Comparison of ENCODE assay signal across 19 cellular contexts in genomic region chr12:42420385-42420784, GRCh38.
"Had no signal": no experiment of that assay in that cellular context is flagged by ENCODE, and none has a peak within 500 bp of the region (broad histone marks: within the 10 kb centered on the region; RNA-seq: fewer than 3 reads in every experiment).

No MANE protein-coding gene starts in this region.

- H3K4me3 ChIP-seq: esophagus muscularis mucosa, gastrocnemius medialis, heart right ventricle, mucosa of descending colon, sigmoid colon, skin epidermis, thoracic aorta, transverse colon had no signal

- H3K9me3 Mint-ChIP-seq: natural killer cell; neural crest cell; stimulated activated naive B cell treated with anti-CD40 and anti-IgM and Interleukin-4, amounts not matched to agents 10 μg/mL and 1 μg/mL and 100 μg/mL, for 72 hours; stimulated activated naive CD8-positive, alpha-beta T cell treated with anti-CD3 and anti-CD28 coated beads, Interleukin-15, amount 100 ng/mL, for 72 hours had no signal

- H3K4me3 Mint-ChIP-seq: natural killer cell; neural crest cell; stimulated activated naive B cell treated with anti-CD40 and anti-IgM and Interleukin-4, amounts not matched to agents 10 μg/mL and 1 μg/mL and 100 μg/mL, for 72 hours; stimulated activated naive CD8-positive, alpha-beta T cell treated with anti-CD3 and anti-CD28 coated beads, Interleukin-15, amount 100 ng/mL, for 72 hours had no signal

- H3K36me3 ChIP-seq: esophagus muscularis mucosa, gastrocnemius medialis, heart right ventricle, sigmoid colon, thoracic aorta, transverse colon had no signal

- H3K9me3 ChIP-seq: esophagus muscularis mucosa, gastrocnemius medialis, heart right ventricle, mucosa of descending colon, sigmoid colon, thoracic aorta, transverse colon had no signal

- H3K27ac ChIP-seq: esophagus muscularis mucosa, gastrocnemius medialis, sigmoid colon, skin epidermis, transverse colon had no signal

- H3K27me3 ChIP-seq: esophagus muscularis mucosa, gastrocnemius medialis, heart right ventricle, sigmoid colon, transverse colon had no signal

- H3K4me1 Mint-ChIP-seq: neural crest cell; stimulated activated naive CD8-positive, alpha-beta T cell treated with anti-CD3 and anti-CD28 coated beads, Interleukin-15, amount 100 ng/mL, for 72 hours had no signal

- ATAC-seq: gastrocnemius medialis; heart right ventricle; left lobe of liver; mucosa of descending colon; natural killer cell; stimulated activated naive B cell treated with anti-CD40 and anti-IgM and Interleukin-4, amounts not matched to agents 10 μg/mL and 1 μg/mL and 100 μg/mL, for 72 hours; stimulated activated naive CD8-positive, alpha-beta T cell treated with anti-CD3 and anti-CD28 coated beads, Interleukin-15, amount 100 ng/mL, for 72 hours had no signal

- H3K27me3 Mint-ChIP-seq: stimulated activated naive B cell treated with anti-CD40 and anti-IgM and Interleukin-4, amounts not matched to agents 10 μg/mL and 1 μg/mL and 100 μg/mL, for 72 hours; stimulated activated naive CD8-positive, alpha-beta T cell treated with anti-CD3 and anti-CD28 coated beads, Interleukin-15, amount 100 ng/mL, for 72 hours had no signal

- H3K4me1 ChIP-seq: transverse colon had no signal

- H3K27ac Mint-ChIP-seq: stimulated activated naive B cell treated with anti-CD40 and anti-IgM and Interleukin-4, amounts not matched to agents 10 μg/mL and 1 μg/mL and 100 μg/mL, for 72 hours had no signal

- DNase-seq: cortex of kidney; gastrocnemius medialis; heart right ventricle; hypothalamus; mammary epithelial cell; mucosa of descending colon; natural killer cell; posterior cingulate gyrus; sigmoid colon; stimulated activated CD4-positive, alpha-beta T cell treated with anti-CD3 and anti-CD28 coated beads, Interleukin-2, amount 100 ng/mL, for 24 hours; stimulated activated CD4-positive, alpha-beta T cell treated with anti-CD3 and anti-CD28 coated beads, Interleukin-4, amount 100 ng/mL, for 4 hours; stimulated activated naive B cell treated with anti-CD40 and anti-IgM and Interleukin-4, amounts not matched to agents 10 μg/mL and 1 μg/mL and 100 μg/mL, for 72 hours; stimulated activated naive CD8-positive, alpha-beta T cell treated with anti-CD3 and anti-CD28 coated beads, Interleukin-15, amount 100 ng/mL, for 72 hours; transverse colon had no signal

- H3K36me3 Mint-ChIP-seq: natural killer cell had no signal
